35 cellular contexts compared by ENCODE assay signal in the genomic region with DNA sequence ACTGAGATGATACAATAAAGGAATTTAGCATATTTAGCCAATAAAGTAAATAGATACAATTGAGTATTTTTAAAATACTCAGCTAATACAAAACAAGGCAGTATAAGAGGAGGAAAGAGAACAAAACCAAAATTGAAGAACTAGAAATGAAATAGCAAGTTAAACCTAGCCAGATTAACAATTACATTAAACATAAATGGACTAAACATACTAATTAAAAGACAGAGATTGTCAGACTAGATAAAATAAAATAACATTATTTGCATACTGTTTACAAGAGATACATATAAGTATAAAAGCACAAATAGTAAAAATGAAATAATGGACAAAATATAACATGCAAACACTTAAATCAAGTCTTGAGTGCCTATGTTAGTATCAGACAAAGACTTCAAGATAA.
"Had no signal": no experiment of that assay in that cellular context is flagged by ENCODE, and none has a peak within 500 bp of the region (broad histone marks: within the 10 kb centered on the region; RNA-seq: fewer than 3 reads in every experiment).

No MANE protein-coding gene starts in this region.

- H3K27me3 ChIP-seq: MG63 had no signal

- H3K9me3 ChIP-seq: MG63 had no signal

- H3K4me3 ChIP-seq: MG63 had no signal

- H3K36me3 ChIP-seq: MG63 had no signal

- DNase-seq: Karpas-422, Kasumi-1, MG63, MM.1S, MV-4-11, NCI-H1048, NCI-H1092, NCI-H1092 treated with DMSO at 0.1 percent for 48 hours, NCI-H1105, NCI-H1105 treated with DMSO at 0.1 percent for 48 hours, NCI-H1417, NCI-H1417 treated with DMSO at 0.1 percent for 48 hours, NCI-H1436, NCI-H1436 treated with DMSO at 0.1 percent for 48 hours, NCI-H146, NCI-H1694, NCI-H1694 treated with DMSO at 0.1 percent for 48 hours, NCI-H187, NCI-H187 treated with DMSO at 0.1 percent for 48 hours, NCI-H1930, NCI-H2029, NCI-H2029 treated with DMSO at 0.1 percent for 48 hours, NCI-H2081, NCI-H2081 treated with DMSO at 0.1 percent for 48 hours, NCI-H2107, NCI-H2171, NCI-H2171 treated with DMSO at 0.1 percent for 48 hours, NCI-H2227 treated with DMSO at 0.1 percent for 48 hours, NCI-H226, NCI-H345, NCI-H446, NCI-H446 treated with DMSO at 0.1 percent for 48 hours, NCI-H510A, NCI-H510A treated with DMSO at 0.1 percent for 48 hours, NCI-H524 had no signal
